Comparison of ENCODE assay signal across 8 cellular contexts in the genomic region with DNA sequence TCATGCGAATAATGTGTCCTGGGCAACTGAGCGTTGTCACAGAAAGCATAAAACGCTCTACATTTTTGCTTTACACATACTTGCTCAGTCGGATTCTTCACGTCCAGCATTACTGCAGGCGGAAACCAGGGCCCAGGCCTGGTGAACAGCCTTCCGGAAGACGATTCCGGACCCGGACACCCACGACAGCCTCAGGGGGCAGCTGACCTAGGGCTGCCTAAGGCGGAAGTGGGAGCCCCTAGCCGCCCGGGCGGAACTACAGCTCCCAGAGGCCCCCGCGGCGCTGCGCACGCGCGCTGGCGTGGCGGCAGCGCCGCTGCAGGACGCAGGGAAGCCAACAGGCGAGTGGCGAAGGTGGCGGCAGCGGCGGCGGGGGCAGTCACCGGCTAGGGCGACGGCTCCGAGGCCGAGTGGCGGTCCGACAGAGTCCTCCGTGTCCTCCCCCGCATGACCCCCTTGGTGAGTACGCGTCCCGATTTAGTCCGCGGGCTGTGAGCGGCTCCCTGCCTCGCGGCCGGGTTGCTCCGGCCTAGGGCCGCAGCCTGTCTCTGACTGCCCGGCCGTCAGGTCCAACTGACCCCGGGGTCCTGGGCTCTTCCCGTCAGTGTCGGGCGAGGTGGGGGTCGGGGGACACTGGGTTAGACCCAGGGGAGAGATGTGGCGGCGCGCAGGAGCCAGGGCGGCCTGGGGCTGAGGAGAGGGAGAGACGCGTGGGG. TPM values are rescaled to one million over a fixed set of nuclear protein-coding genes. Genes with fewer than 3 reads are reported as not detected.
DNase-seq lines count a peak whose midpoint lies in the region; ATAC-seq and TF ChIP-seq lines count a peak whose summit lies in the region.

A gene with protein sequence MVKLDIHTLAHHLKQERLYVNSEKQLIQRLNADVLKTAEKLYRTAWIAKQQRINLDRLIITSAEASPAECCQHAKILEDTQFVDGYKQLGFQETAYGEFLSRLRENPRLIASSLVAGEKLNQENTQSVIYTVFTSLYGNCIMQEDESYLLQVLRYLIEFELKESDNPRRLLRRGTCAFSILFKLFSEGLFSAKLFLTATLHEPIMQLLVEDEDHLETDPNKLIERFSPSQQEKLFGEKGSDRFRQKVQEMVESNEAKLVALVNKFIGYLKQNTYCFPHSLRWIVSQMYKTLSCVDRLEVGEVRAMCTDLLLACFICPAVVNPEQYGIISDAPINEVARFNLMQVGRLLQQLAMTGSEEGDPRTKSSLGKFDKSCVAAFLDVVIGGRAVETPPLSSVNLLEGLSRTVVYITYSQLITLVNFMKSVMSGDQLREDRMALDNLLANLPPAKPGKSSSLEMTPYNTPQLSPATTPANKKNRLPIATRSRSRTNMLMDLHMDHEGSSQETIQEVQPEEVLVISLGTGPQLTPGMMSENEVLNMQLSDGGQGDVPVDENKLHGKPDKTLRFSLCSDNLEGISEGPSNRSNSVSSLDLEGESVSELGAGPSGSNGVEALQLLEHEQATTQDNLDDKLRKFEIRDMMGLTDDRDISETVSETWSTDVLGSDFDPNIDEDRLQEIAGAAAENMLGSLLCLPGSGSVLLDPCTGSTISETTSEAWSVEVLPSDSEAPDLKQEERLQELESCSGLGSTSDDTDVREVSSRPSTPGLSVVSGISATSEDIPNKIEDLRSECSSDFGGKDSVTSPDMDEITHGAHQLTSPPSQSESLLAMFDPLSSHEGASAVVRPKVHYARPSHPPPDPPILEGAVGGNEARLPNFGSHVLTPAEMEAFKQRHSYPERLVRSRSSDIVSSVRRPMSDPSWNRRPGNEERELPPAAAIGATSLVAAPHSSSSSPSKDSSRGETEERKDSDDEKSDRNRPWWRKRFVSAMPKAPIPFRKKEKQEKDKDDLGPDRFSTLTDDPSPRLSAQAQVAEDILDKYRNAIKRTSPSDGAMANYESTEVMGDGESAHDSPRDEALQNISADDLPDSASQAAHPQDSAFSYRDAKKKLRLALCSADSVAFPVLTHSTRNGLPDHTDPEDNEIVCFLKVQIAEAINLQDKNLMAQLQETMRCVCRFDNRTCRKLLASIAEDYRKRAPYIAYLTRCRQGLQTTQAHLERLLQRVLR (N-terminal part only) (plus strand): TSS at position 326 of the 716 bp plus-strand sequence. CDS start 37,096 bp downstream, outside the sequence.

- TF ChIP-seq CTCF in GM13977 (IDR thresholded peaks at IDR 0.05; ENCODE audit: extremely low read depth, insufficient read depth, missing control alignments) (peak; percentile 49), left ventricle myocardium inferior (IDR thresholded peaks at IDR 0.05; ENCODE audit: borderline replicate concordance) (peak; percentile 64), prostate gland (IDR thresholded peaks at IDR 0.05) (peak in 3 of 4 experiments; percentile 40 to 66 (median 64))

- peak; percentile 93 for ATAC-seq in HG02840 (IDR thresholded peaks at IDR 0.05; ENCODE audit: low FRiP score, unreplicated experiment)

- H3K27me3 ChIP-seq in left ventricle myocardium inferior (ENCODE audit: low read depth) (no peaks in the 10 kb centered on the region), prostate gland (replicated peaks; ENCODE audit: insufficient read depth) (no peaks in the 10 kb centered on the region)

- H3K36me3 ChIP-seq in left ventricle myocardium inferior (peaks cover 7% of the 10 kb centered on the region), prostate gland (no peaks in the 10 kb centered on the region)

- H3K27ac ChIP-seq in left ventricle myocardium inferior (replicated peaks): peak within 1 kb of the TSS; percentile 90
- H3K27ac ChIP-seq in prostate gland: peak within 1 kb of the TSS; percentile 75 to 84

- DNase-seq in GM13977 (ENCODE audit: low spot score): peak; percentile 99
- peak; percentile 78 for DNase-seq in NCI-H1436 (lab: John Stamatoyannopoulos, UW)
- peak; percentile 42 for DNase-seq in amniotic stem cell (lab: John Stamatoyannopoulos, UW)
- peak; percentile 86 for DNase-seq in left ventricle myocardium inferior
- peak; percentile 74 for DNase-seq in prostate gland (ENCODE audit: low spot score)
- peak; percentile 85 for DNase-seq in ureter (ENCODE audit: low spot score)

- H3K9me3 ChIP-seq in left ventricle myocardium inferior (replicated peaks) (no peaks in the 10 kb centered on the region), prostate gland (no peaks in the 10 kb centered on the region)

- WGBS in prostate gland: under 1% methylated on average over 65 of the region's 66 CpGs

- TF ChIP-seq POLR2A in prostate gland (IDR thresholded peaks at IDR 0.05): peak; percentile 77

- H3K4me1 ChIP-seq in left ventricle myocardium inferior: peaks cover 37% of the 10 kb centered on the region
- no peaks in the 10 kb centered on the region for H3K4me1 ChIP-seq in prostate gland (replicated peaks)

- H3K4me3 ChIP-seq in left ventricle myocardium inferior (peak within 1 kb of the TSS; percentile 99), prostate gland (peak within 1 kb of the TSS; percentile 63 to 97)

- intact Hi-C loops in T-helper 1 cell treated with Interleukin-12 subunit alpha and Interleukin-12 subunit beta and Interleukin-4 antibody, amounts not matched to agents 30 ng/mL and 1 ng/mL, for 36 hours (cut with micrococcal nuclease): loop anchor here (1.0 to 5.0 kb wide), 9 partner anchors 20 to 1461 kb away; partner anchors contain the start of genes GOLGA1, HSPA5, PPP6C and RABEPK
- intact Hi-C loops in left ventricle myocardium inferior (cut with micrococcal nuclease): no loop called here
- intact Hi-C loops in prostate gland (cut with DNase I): no loop called here

- in situ Hi-C loops in GM13977 (cut with MboI; ENCODE audit: low pct_unique_long_range_greater_than_20kb, low sequenced_read_pairs, unreplicated experiment): no loop called here

RNA-seq across cellular contexts. Expression of the gene that starts here (rescaled TPM):
- 57.8 and 60.0 TPM in 2 replicates for total RNA-seq in T-helper 1 cell treated with Interleukin-12 subunit alpha and Interleukin-12 subunit beta and Interleukin-4 antibody, amounts not matched to agents 30 ng/mL and 1 ng/mL, for 36 hours
- total RNA-seq in left ventricle myocardium inferior (33.4 TPM), prostate gland (10 to 100 TPM; 34.4 to 50.1 TPM), ureter (54.6 TPM)

Comparison
In these comparisons a context has a peak if more than half of its experiments do, and no peak if none do; other contexts are left out.
1. Peak in every context shown above with its lines: DNase-seq, ATAC-seq, H3K4me3 ChIP-seq and H3K27ac ChIP-seq.
2. DNase-seq: peak in every context shown above with its lines; median percentile 99 in GM13977; 86 in left ventricle myocardium inferior; 85 in ureter; 78 in NCI-H1436; 74 in prostate gland; 42 in amniotic stem cell.